Comparison of ENCODE assay signal across 1 cellular context in genomic region chr1:44775930-44776748, GRCh38.
TF ChIP-seq lines count a peak whose summit lies in the region.

No MANE protein-coding gene starts in this region.

TF ChIP-seq in A549, 52 proteins besides CTCF, POLR2A, EP300 and RAD21 (continued from another document):
- TF ChIP-seq BCL3 (IDR thresholded peaks at IDR 0.05) (no peak), PBX3 (IDR thresholded peaks at IDR 0.05) (no peak), ZC3H11A (IDR thresholded peaks at IDR 0.05) (no peak), CHD4 (IDR thresholded peaks at IDR 0.05; ENCODE audit: borderline replicate concordance) (no peak), USF2 (IDR thresholded peaks at IDR 0.05) (no peak), NFE2L2 (conservative IDR thresholded peaks at IDR 0.05; ENCODE audit: low read length) (no peak), POLR2AphosphoS2 (conservative IDR thresholded peaks at IDR 0.05; ENCODE audit: low read length) (no peak), KDM5A (IDR thresholded peaks at IDR 0.05) (no peak)
